In genomic region chr3:14513566-14514322, GRCh38 we compare ENCODE assay signal across 18 cellular contexts. TPM values are rescaled to one million over a fixed set of nuclear protein-coding genes. Genes with fewer than 3 reads are reported as not detected.
DNase-seq lines count a peak whose midpoint lies in the region; ATAC-seq and TF ChIP-seq lines count a peak whose summit lies in the region.
"Had no signal": no experiment of that assay in that cellular context is flagged by ENCODE, and none has a peak within 500 bp of the region (broad histone marks: within the 10 kb centered on the region; RNA-seq: fewer than 3 reads in every experiment).

No MANE protein-coding gene starts in this region.

- H2AFZ ChIP-seq in OCI-LY7 (ENCODE audit: low read length) = no peak overlapping the region
- H2AFZ ChIP-seq: GM23338 had no signal

- TF ChIP-seq CTCF in heart left ventricle (IDR thresholded peaks at IDR 0.05) (no peak), heart right ventricle (IDR thresholded peaks at IDR 0.05) (no peak), chondrocyte (IDR thresholded peaks at IDR 0.05) (no peak), upper lobe of right lung (IDR thresholded peaks at IDR 0.05) (no peak), OCI-LY7 (conservative IDR thresholded peaks at IDR 0.05; ENCODE audit: low read length) (no peak)

- no peaks in the 10 kb centered on the region for H3K79me2 ChIP-seq in OCI-LY7 (ENCODE audit: insufficient read depth, low read depth, low read length)

- H3K4me3 ChIP-seq in heart left ventricle (no peak overlapping the region), heart right ventricle (no peak overlapping the region), upper lobe of right lung (no peak overlapping the region), OCI-LY7 (ENCODE audit: low read depth, low read length, poor library complexity, severe bottlenecking) (no peak overlapping the region)
- H3K4me3 ChIP-seq: GM23338, MG63, Peyer's patch had no signal

- DNase-seq in heart left ventricle (peak in 3 of 5 donors; percentile 6 to 37 (median 11)), heart right ventricle (no peak), chondrocyte (ENCODE audit: low spot score) (peak; percentile 89), mesenteric fat pad (ENCODE audit: low spot score) (peak; percentile 86), upper lobe of right lung (peak; percentile 44), NOMO-1 (lab: John Stamatoyannopoulos, UW; ENCODE audit: unreplicated experiment in 2 of 2) (no peak), OCI-LY7 (ENCODE audit: low spot score) (no peak)
- DNase-seq: COR-L47, GF-D8, Karpas-422, MG63, NCI-H1105, NCI-H1694, NCI-H524, SHP77 had no signal

- no peak overlapping the region for H3K27ac Mint-ChIP-seq in chondrocyte (ENCODE audit: unreplicated experiment)
- H3K27ac Mint-ChIP-seq: GM23338 had no signal

- no peaks in the 10 kb centered on the region for H3K9me3 ChIP-seq in heart left ventricle
- H3K9me3 ChIP-seq in heart right ventricle = no peaks in the 10 kb centered on the region
- no peaks in the 10 kb centered on the region for H3K9me3 ChIP-seq in upper lobe of right lung
- no peaks in the 10 kb centered on the region for H3K9me3 ChIP-seq in OCI-LY7 (ENCODE audit: low read length)
- H3K9me3 ChIP-seq: MG63, Peyer's patch had no signal

- H3K27me3 ChIP-seq in heart left ventricle (no peaks in the 10 kb centered on the region), heart right ventricle (peaks cover 0 to 3% (median 0%) of the 10 kb centered on the region in 7 donors), upper lobe of right lung (peaks cover 5% of the 10 kb centered on the region)
- H3K27me3 ChIP-seq: MG63, Peyer's patch had no signal

- H3K27ac ChIP-seq in heart left ventricle = peak overlapping the region in 1 of 12 donors; percentile 16
- no peak overlapping the region for H3K27ac ChIP-seq in heart right ventricle
- no peak overlapping the region for H3K27ac ChIP-seq in upper lobe of right lung
- H3K27ac ChIP-seq in OCI-LY7 (ENCODE audit: low read depth, low read length, poor library complexity, severe bottlenecking) = no peak overlapping the region
- H3K27ac ChIP-seq: Peyer's patch had no signal

- H3K9me2 ChIP-seq in OCI-LY7 (ENCODE audit: insufficient read depth, low read length) = no peaks in the 10 kb centered on the region

- peaks cover 0 to 45% (median 17%) of the 10 kb centered on the region in 9 donors for H3K36me3 ChIP-seq in heart left ventricle
- H3K36me3 ChIP-seq in heart right ventricle = peaks cover 0 to 61% (median 5%) of the 10 kb centered on the region in 9 donors
- H3K36me3 ChIP-seq in upper lobe of right lung = no peaks in the 10 kb centered on the region
- no peaks in the 10 kb centered on the region for H3K36me3 ChIP-seq in OCI-LY7 (ENCODE audit: insufficient read depth, low read length)
- H3K36me3 ChIP-seq: MG63, Peyer's patch had no signal

- no peaks in the 10 kb centered on the region for H3K9me3 Mint-ChIP-seq in chondrocyte (ENCODE audit: low read depth)
- H3K9me3 Mint-ChIP-seq: GM23338 had no signal

- no peak for ATAC-seq in heart left ventricle
- no peak for ATAC-seq in heart right ventricle
- ATAC-seq in upper lobe of right lung = no peak
- ATAC-seq: GM23338 had no signal

- POLR2A ChIA-PET in OCI-LY7 (lab: Charles Lee) = no interaction called here

- no peaks in the 10 kb centered on the region for H3K36me3 Mint-ChIP-seq in chondrocyte (ENCODE audit: low read depth)

- no peak overlapping the region for H3K4me3 Mint-ChIP-seq in chondrocyte (ENCODE audit: unreplicated experiment)
- H3K4me3 Mint-ChIP-seq: GM23338 had no signal

- H3K27me3 Mint-ChIP-seq in chondrocyte (ENCODE audit: low read depth) = peaks cover 3% of the 10 kb centered on the region

- H3K4me2 ChIP-seq in OCI-LY7 (ENCODE audit: low read length) = no peak overlapping the region
- H3K4me2 ChIP-seq: GM23338 had no signal

- peaks cover 2% of the 10 kb centered on the region for H3K4me1 Mint-ChIP-seq in chondrocyte (ENCODE audit: low read depth)

- TF ChIP-seq POLR2A in heart left ventricle (IDR thresholded peaks at IDR 0.05) = no peak

- no peaks in the 10 kb centered on the region for H4K20me1 ChIP-seq in OCI-LY7 (ENCODE audit: insufficient read depth, low read length)

- peaks cover 0 to 35% (median 4%) of the 10 kb centered on the region in 12 donors for H3K4me1 ChIP-seq in heart left ventricle
- peaks cover 0 to 29% (median 7%) of the 10 kb centered on the region in 9 donors for H3K4me1 ChIP-seq in heart right ventricle
- no peaks in the 10 kb centered on the region for H3K4me1 ChIP-seq in upper lobe of right lung
- H3K4me1 ChIP-seq in OCI-LY7 (ENCODE audit: insufficient read depth, low read length, poor library complexity, severe bottlenecking) = no peaks in the 10 kb centered on the region
- H3K4me1 ChIP-seq: Peyer's patch had no signal

- CTCF ChIA-PET in OCI-LY7 (lab: Charles Lee; ENCODE audit: unreplicated experiment) = interaction anchor here (0.6 kb wide), 1 partner anchor 254 kb away, joined by 3 read pairs; no protein-coding TSS in a partner anchor

- intact Hi-C loops in heart left ventricle (cut with DNase I) (loop anchor here in 3 of 10 donors (10.0 kb wide), 3 partner anchors 91 to 411 kb away; no protein-coding TSS in a partner anchor), heart right ventricle (cut with DNase I) (loop anchor here in 1 of 10 donors (5.0 kb wide), 1 partner anchor 34 kb away; no protein-coding TSS in a partner anchor), upper lobe of right lung (cut with DNase I) (no loop called here), OCI-LY7 (cut with micrococcal nuclease; ENCODE audit: unreplicated experiment) (no loop called here)

- WGBS in heart left ventricle, 4 donors = 74 to 81% (median 77%) methylated on average over 7 to 18 of the region's 18 CpGs
- 79 to 80% methylated on average over 18 of the region's 18 CpGs for WGBS in heart right ventricle, 2 donors

- BruUV-seq in OCI-LY7 (replicated peaks; lab: Mats Ljungman, UMichigan) = no TSS peak

RNA-seq across cellular contexts. Expression of gene GRIP2, which starts 26.4 kb away (rescaled TPM):
- total RNA-seq in heart left ventricle = 10 to 100 TPM in 8 of 9 donors, 1 to 10 TPM in 1; 5.8 to 56.7 (median 28.7) TPM
- 10 to 100 TPM in 1 of 2 donors, 1 to 10 TPM in 1; 6.3 to 42.6 TPM for polyA plus RNA-seq in heart left ventricle
- 10 to 100 TPM; 13.2 to 70.1 (median 39.4) TPM for total RNA-seq in heart right ventricle
- polyA plus RNA-seq in heart right ventricle = 10 to 100 TPM in 1 of 2 donors, 1 to 10 TPM in 1; 7.4 to 56.8 TPM
- total RNA-seq in chondrocyte = 0.20 to 0.63 TPM in 2 of 3 replicates, not detected in the other
- 0.71 TPM for total RNA-seq in mesenteric fat pad
- total RNA-seq in upper lobe of right lung = 0.52 TPM
- total RNA-seq in OCI-LY7 (2014; rRNA removed; shearing (Covaris generic)) = not detected in 2 replicates
- not detected in 2 replicates for total RNA-seq in OCI-LY7 (2022)
- total RNA-seq: Daoy had no signal

Comparison
In these comparisons a context has a peak if more than half of its experiments do, and no peak if none do; other contexts are left out.
1. DNase-seq: peak in heart left ventricle (3 of 5), chondrocyte (single experiment), mesenteric fat pad (single experiment) and upper lobe of right lung (single experiment); none in heart right ventricle (0 of 2), NOMO-1 (0 of 2) and OCI-LY7 (single experiment).